ENCODE assay signal across 9 cellular contexts in genomic region chr16:83356266-83356665, GRCh38.
DNase-seq lines count a peak whose midpoint lies in the region; ATAC-seq and TF ChIP-seq lines count a peak whose summit lies in the region.
"Had no signal": no experiment of that assay in that cellular context is flagged by ENCODE, and none has a peak within 500 bp of the region (broad histone marks: within the 10 kb centered on the region; RNA-seq: fewer than 3 reads in every experiment).

No MANE protein-coding gene starts in this region.

- no peak overlapping the region for H2BK120ac ChIP-seq in neuronal stem cell (ENCODE audit: low read depth, low read length)

- peak; percentile 60 for ATAC-seq in GM18907 (IDR thresholded peaks at IDR 0.05; ENCODE audit: unreplicated experiment)
- ATAC-seq in GM18861 (IDR thresholded peaks at IDR 0.05; ENCODE audit: unreplicated experiment), result no peak

- no peak overlapping the region for H3K27ac ChIP-seq in neuronal stem cell (replicated peaks; ENCODE audit: low read length)

- H2AFZ ChIP-seq in neuronal stem cell (ENCODE audit: low read length), result no peak overlapping the region

- H4K8ac ChIP-seq in neuronal stem cell (ENCODE audit: low read depth, low read length), result no peak overlapping the region

- no peak overlapping the region for H3K23ac ChIP-seq in neuronal stem cell (ENCODE audit: low read depth, low read length, poor library complexity)

- no peaks in the 10 kb centered on the region for H3K4me1 ChIP-seq in neuronal stem cell (ENCODE audit: control insufficient read depth in 2 of 2, insufficient read depth in 1 of 2, low read depth in 1 of 2, low read length in 2 of 2)

- no peaks in the 10 kb centered on the region for H3K79me1 ChIP-seq in neuronal stem cell (ENCODE audit: low read depth, low read length)

- H3K9ac ChIP-seq in neuronal stem cell (ENCODE audit: low read depth, low read length, poor library complexity), result no peak overlapping the region

- H3K4me3 ChIP-seq in fibroblast of mammary gland (ENCODE audit: control insufficient read depth, low read depth, low read length) (no peak overlapping the region), neuronal stem cell (ENCODE audit: low read length in 2 of 2) (no peak overlapping the region)
- H3K4me3 ChIP-seq: lung had no signal

- no peak overlapping the region for H2BK12ac ChIP-seq in neuronal stem cell (ENCODE audit: low read length)

- peak; percentile 4 for DNase-seq in CMK (ENCODE audit: low read depth)
- peak; percentile 27 to 59 for DNase-seq in Kasumi-1 (lab: John Stamatoyannopoulos, UW)
- peak; percentile 67 for DNase-seq in RPMI7951 (ENCODE audit: low read depth)
- DNase-seq in fibroblast of mammary gland (ENCODE audit: low read depth), result peak; percentile 61
- peak; percentile 39 for DNase-seq in neuronal stem cell (ENCODE audit: low spot score)
- no peak for DNase-seq in activated gamma-delta T cell treated with Interleukin-2 at 50 U/mL for 16 hours

- no peak overlapping the region for H3K4ac ChIP-seq in neuronal stem cell (ENCODE audit: low read length)

- no peaks in the 10 kb centered on the region for H3K36me3 ChIP-seq in neuronal stem cell (replicated peaks in 1 of 2; ENCODE audit: control insufficient read depth in 2 of 2, insufficient read depth in 2 of 2, low read length in 2 of 2)

- H2AK5ac ChIP-seq in neuronal stem cell (ENCODE audit: low read depth, low read length), result no peak overlapping the region

- WGBS in neuronal stem cell (ENCODE audit: extremely low coverage in 2 of 2, insufficient read length in 2 of 2, insufficient replicate concordance in 1 of 2), 2 donors, result no CpG with 5 or more reads among the region's 4 CpGs

- no peak overlapping the region for H3K4me2 ChIP-seq in neuronal stem cell (ENCODE audit: insufficient read depth, low read length, poor library complexity, severe bottlenecking)

- no peak overlapping the region for H2BK15ac ChIP-seq in neuronal stem cell (ENCODE audit: low read length)

- H3K9me3 ChIP-seq in neuronal stem cell (replicated peaks in 1 of 2; ENCODE audit: control insufficient read depth in 2 of 2, insufficient read depth in 1 of 2, low read depth in 1 of 2, low read length in 2 of 2), result no peaks in the 10 kb centered on the region

- H3K27me3 ChIP-seq in neuronal stem cell (ENCODE audit: control insufficient read depth in 3 of 3, insufficient read depth in 3 of 3, low read depth in 1 of 3, low read length in 3 of 3), result no peaks in the 10 kb centered on the region

- H3K18ac ChIP-seq in neuronal stem cell (ENCODE audit: low read length), result no peak overlapping the region

- H2BK5ac ChIP-seq in neuronal stem cell (ENCODE audit: low read length), result no peak overlapping the region

- peak; percentile 67 for TF ChIP-seq CTCF in fibroblast of mammary gland (conservative IDR thresholded peaks at IDR 0.05; ENCODE audit: control insufficient read depth, insufficient read depth, low read depth, low read length)

- H3K14ac ChIP-seq in neuronal stem cell (ENCODE audit: low read length), result no peak overlapping the region

- H4K91ac ChIP-seq in neuronal stem cell (ENCODE audit: low read depth, low read length, poor library complexity), result no peak overlapping the region
